In genomic region chrX:66815227-66815626, GRCh38 we compare ENCODE assay signal across 3 cellular contexts.
TF ChIP-seq lines count a peak whose summit lies in the region.

No MANE protein-coding gene starts in this region.

TF ChIP-seq in liver, 16 proteins besides CTCF, POLR2A, EP300 and RAD21:
- TF ChIP-seq HNF4A (conservative IDR thresholded peaks at IDR 0.05), result peak in 1 of 2 donors; percentile 9
- TF ChIP-seq, protein P1, sequence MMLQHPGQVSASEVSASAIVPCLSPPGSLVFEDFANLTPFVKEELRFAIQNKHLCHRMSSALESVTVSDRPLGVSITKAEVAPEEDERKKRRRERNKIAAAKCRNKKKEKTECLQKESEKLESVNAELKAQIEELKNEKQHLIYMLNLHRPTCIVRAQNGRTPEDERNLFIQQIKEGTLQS (IDR thresholded peaks at IDR 0.05), result no peak

TF ChIP-seq in HepG2, 621 proteins besides CTCF, POLR2A, EP300 and RAD21:
- TF ChIP-seq NFIC (IDR thresholded peaks at IDR 0.05; ENCODE audit: low read length), result no peak
- TF ChIP-seq RFXAP (CRISPR knock-in tag; IDR thresholded peaks at IDR 0.05; ENCODE audit: borderline replicate concordance), result no peak
- TF ChIP-seq CC2D1A (CRISPR knock-in tag; IDR thresholded peaks at IDR 0.05), result no peak
- TF ChIP-seq YEATS2 (CRISPR knock-in tag; IDR thresholded peaks at IDR 0.05; ENCODE audit: borderline replicate concordance), result no peak
- TF ChIP-seq, protein P2, sequence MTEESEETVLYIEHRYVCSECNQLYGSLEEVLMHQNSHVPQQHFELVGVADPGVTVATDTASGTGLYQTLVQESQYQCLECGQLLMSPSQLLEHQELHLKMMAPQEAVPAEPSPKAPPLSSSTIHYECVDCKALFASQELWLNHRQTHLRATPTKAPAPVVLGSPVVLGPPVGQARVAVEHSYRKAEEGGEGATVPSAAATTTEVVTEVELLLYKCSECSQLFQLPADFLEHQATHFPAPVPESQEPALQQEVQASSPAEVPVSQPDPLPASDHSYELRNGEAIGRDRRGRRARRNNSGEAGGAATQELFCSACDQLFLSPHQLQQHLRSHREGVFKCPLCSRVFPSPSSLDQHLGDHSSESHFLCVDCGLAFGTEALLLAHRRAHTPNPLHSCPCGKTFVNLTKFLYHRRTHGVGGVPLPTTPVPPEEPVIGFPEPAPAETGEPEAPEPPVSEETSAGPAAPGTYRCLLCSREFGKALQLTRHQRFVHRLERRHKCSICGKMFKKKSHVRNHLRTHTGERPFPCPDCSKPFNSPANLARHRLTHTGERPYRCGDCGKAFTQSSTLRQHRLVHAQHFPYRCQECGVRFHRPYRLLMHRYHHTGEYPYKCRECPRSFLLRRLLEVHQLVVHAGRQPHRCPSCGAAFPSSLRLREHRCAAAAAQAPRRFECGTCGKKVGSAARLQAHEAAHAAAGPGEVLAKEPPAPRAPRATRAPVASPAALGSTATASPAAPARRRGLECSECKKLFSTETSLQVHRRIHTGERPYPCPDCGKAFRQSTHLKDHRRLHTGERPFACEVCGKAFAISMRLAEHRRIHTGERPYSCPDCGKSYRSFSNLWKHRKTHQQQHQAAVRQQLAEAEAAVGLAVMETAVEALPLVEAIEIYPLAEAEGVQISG (CRISPR knock-in tag; IDR thresholded peaks at IDR 0.05), result no peak
TF ChIP-seq in HepG2: peak in this region for 0.

TF ChIP-seq in H1, 55 proteins besides CTCF, POLR2A, EP300 and RAD21:
- TF ChIP-seq RBBP5 (IDR thresholded peaks at IDR 0.05; ENCODE audit: borderline replicate concordance, low read depth, low read length) (no peak), SIRT6 (IDR thresholded peaks at IDR 0.05; ENCODE audit: low read length) (no peak), BACH1 (IDR thresholded peaks at IDR 0.05; ENCODE audit: low read length) (no peak), HDAC6 (IDR thresholded peaks at IDR 0.05; ENCODE audit: low read depth, low read length) (no peak), KDM1A (IDR thresholded peaks at IDR 0.05; ENCODE audit: borderline replicate concordance, low read length) (no peak), RXRA (IDR thresholded peaks at IDR 0.05; ENCODE audit: insufficient read depth, low read depth, low read length) (no peak), CTBP2 (IDR thresholded peaks at IDR 0.05; ENCODE audit: borderline replicate concordance, insufficient read depth, insufficient read length, low read length) (no peak), RFX5 (IDR thresholded peaks at IDR 0.05; ENCODE audit: borderline replicate concordance, low read depth, low read length) (no peak), CREB1 (IDR thresholded peaks at IDR 0.05) (no peak), GABPA (IDR thresholded peaks at IDR 0.05; ENCODE audit: borderline replicate concordance, insufficient read depth, low read length) (no peak), CBX8 (IDR thresholded peaks at IDR 0.05; ENCODE audit: borderline replicate concordance, low read depth, low read length) (no peak), TCF12 (IDR thresholded peaks at IDR 0.05; ENCODE audit: low read depth, low read length) (no peak), BCL11A (IDR thresholded peaks at IDR 0.05; ENCODE audit: low read depth in 2 of 2, low read length in 2 of 2) (no peak), EGR1 (IDR thresholded peaks at IDR 0.05; ENCODE audit: borderline replicate concordance, low read depth, low read length) (no peak), TAF7 (optimal IDR thresholded peaks at IDR 0.05; ENCODE audit: borderline replicate concordance, low read depth, low read length) (no peak), NRF1 (IDR thresholded peaks at IDR 0.05; ENCODE audit: low read depth, low read length) (no peak)
- TF ChIP-seq, protein P3, sequence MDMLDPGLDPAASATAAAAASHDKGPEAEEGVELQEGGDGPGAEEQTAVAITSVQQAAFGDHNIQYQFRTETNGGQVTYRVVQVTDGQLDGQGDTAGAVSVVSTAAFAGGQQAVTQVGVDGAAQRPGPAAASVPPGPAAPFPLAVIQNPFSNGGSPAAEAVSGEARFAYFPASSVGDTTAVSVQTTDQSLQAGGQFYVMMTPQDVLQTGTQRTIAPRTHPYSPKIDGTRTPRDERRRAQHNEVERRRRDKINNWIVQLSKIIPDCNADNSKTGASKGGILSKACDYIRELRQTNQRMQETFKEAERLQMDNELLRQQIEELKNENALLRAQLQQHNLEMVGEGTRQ (IDR thresholded peaks at IDR 0.05; ENCODE audit: low read length), result no peak
